ENCODE assay signal across 10 cellular contexts in the genomic region with DNA sequence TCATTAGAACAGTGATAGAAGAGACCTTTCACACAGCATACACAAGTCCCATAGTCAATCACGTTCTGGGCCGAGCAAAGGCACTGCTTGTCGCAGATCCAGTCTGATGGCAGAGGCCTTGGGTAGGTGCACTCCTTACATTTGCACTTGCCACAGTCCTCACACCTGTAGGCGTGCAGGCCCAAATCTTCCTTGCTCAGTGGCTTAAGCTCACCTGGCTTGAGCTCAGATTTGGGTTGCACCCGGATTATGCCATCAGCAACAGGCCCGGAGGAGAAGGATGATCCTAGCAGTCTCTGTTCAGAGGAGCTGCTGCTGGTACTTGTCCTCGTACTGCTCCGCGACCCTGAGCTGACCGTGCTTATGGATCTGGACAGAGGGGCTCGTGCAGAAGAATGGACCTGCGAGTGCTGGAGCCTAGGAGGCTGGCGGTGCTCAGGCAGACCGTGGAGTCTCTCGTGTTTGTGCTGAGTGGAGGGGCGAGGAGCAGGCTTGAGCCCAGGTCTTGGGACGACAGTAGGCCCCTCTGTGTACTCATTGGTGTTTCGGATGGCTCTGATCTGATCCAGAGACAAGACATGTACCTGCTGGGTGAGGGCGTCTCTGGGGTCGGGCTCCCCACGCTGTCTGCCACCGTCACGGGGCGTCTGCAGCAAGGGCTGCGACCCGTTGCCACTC. TPM values are rescaled to one million over a fixed set of nuclear protein-coding genes. Genes with fewer than 3 reads are reported as not detected.
A peak's percentile ranks its signal among the peaks of the same experiment; 100 is the strongest.
DNase-seq lines count a peak whose midpoint lies in the region; ATAC-seq and TF ChIP-seq lines count a peak whose summit lies in the region.
"Had no signal": no experiment of that assay in that cellular context is flagged by ENCODE, and none has a peak within 500 bp of the region (broad histone marks: within the 10 kb centered on the region; RNA-seq: fewer than 3 reads in every experiment).

No MANE protein-coding gene starts in this region.

- in situ Hi-C loops in mammary epithelial cell (cut with MboI; ENCODE audit: low sequenced_read_pairs in 2 of 2) (loop anchor here (5.0 to 25.0 kb wide), 5 partner anchors 295 to 650 kb away; no protein-coding TSS in a partner anchor), gastrocnemius medialis (cut with MboI; ENCODE audit: low sequenced_read_pairs in 4 of 4) (loop anchor here in 3 of 4 donors (5.0 to 25.0 kb wide), 4 partner anchors 202 to 925 kb away; a partner anchor contains a TSS)

- H3K4me3 Mint-ChIP-seq in activated CD4-positive, alpha-beta memory T cell treated with anti-CD3 and anti-CD28 coated beads, Interleukin-2, amount 10 ng/mL, durations not matched to agents 7 days and 5 days: no peak overlapping the region
- H3K4me3 Mint-ChIP-seq in stimulated activated naive CD8-positive, alpha-beta T cell treated with anti-CD3 and anti-CD28 coated beads, Interleukin-15, amount 100 ng/mL, for 72 hours: no peak overlapping the region
- H3K4me3 Mint-ChIP-seq in activated T-cell treated with anti-CD3 and anti-CD28 coated beads, Interleukin-2, amount 50 U/mL, for 24 hours: no peak overlapping the region

- no peaks in the 10 kb centered on the region for H4K20me1 ChIP-seq in mammary epithelial cell (ENCODE audit: insufficient read depth, low read length)

- intact Hi-C loops in mammary epithelial cell (cut with micrococcal nuclease) (no loop called here), gastrocnemius medialis (cut with DNase I; ENCODE audit: low total_unique reads) (loop anchor here (5.0 kb wide), 2 partner anchors 205 to 290 kb away; no protein-coding TSS in a partner anchor)

- peak; percentile 51 for DNase-seq in mammary epithelial cell
- DNase-seq in gastrocnemius medialis: peak; percentile 5 to 23
- no peak for DNase-seq in activated gamma-delta T cell treated with Interleukin-2 at 50 U/mL for 16 hours
- no peak for DNase-seq in activated CD4-positive, alpha-beta memory T cell treated with anti-CD3 and anti-CD28 coated beads, Interleukin-2, amount 10 ng/mL, durations not matched to agents 7 days and 5 days
- DNase-seq in stimulated activated naive CD8-positive, alpha-beta T cell treated with anti-CD3 and anti-CD28 coated beads, Interleukin-15, amount 100 ng/mL, for 72 hours: no peak
- no peak for DNase-seq in activated T-cell treated with anti-CD3 and anti-CD28 coated beads, Interleukin-2, amount 50 U/mL, for 24 hours
- DNase-seq: activated naive CD4-positive, alpha-beta T cell had no signal

- no peak for TF ChIP-seq CTCF in mammary epithelial cell (conservative IDR thresholded peaks at IDR 0.05 in 1 of 2, IDR thresholded peaks at IDR 0.05 in 1 of 2; ENCODE audit: extremely low read depth in 1 of 2, insufficient read depth in 1 of 2, low read depth in 1 of 2, low read length in 2 of 2)
- TF ChIP-seq CTCF in gastrocnemius medialis (IDR thresholded peaks at IDR 0.05 in 4 of 5, conservative IDR thresholded peaks at IDR 0.05 in 1 of 5): no peak

- POLR2A ChIA-PET in activated CD4-positive, alpha-beta memory T cell treated with anti-CD3 and anti-CD28 coated beads, Interleukin-2, amount 10 ng/mL, durations not matched to agents 7 days and 5 days (lab: Charles Lee): no interaction called here

- dilution Hi-C loops in mammary epithelial cell (cut with HindIII; ENCODE audit: low sequenced_read_pairs): no loop called here

- no peaks in the 10 kb centered on the region for H3K9me3 Mint-ChIP-seq in activated CD4-positive, alpha-beta memory T cell treated with anti-CD3 and anti-CD28 coated beads, Interleukin-2, amount 10 ng/mL, durations not matched to agents 7 days and 5 days
- H3K9me3 Mint-ChIP-seq in stimulated activated naive CD8-positive, alpha-beta T cell treated with anti-CD3 and anti-CD28 coated beads, Interleukin-15, amount 100 ng/mL, for 72 hours: no peaks in the 10 kb centered on the region
- H3K9me3 Mint-ChIP-seq in activated T-cell treated with anti-CD3 and anti-CD28 coated beads, Interleukin-2, amount 50 U/mL, for 24 hours: no peaks in the 10 kb centered on the region

- no peaks in the 10 kb centered on the region for H3K27me3 ChIP-seq in mammary epithelial cell (ENCODE audit: insufficient read depth, low read length)
- no peaks in the 10 kb centered on the region for H3K27me3 ChIP-seq in gastrocnemius medialis

- H3K79me2 ChIP-seq in mammary epithelial cell (ENCODE audit: insufficient read depth, low read length): peaks cover 83% of the 10 kb centered on the region

- no peak for ATAC-seq in gastrocnemius medialis
- ATAC-seq in stimulated activated naive CD8-positive, alpha-beta T cell treated with anti-CD3 and anti-CD28 coated beads, Interleukin-15, amount 100 ng/mL, for 72 hours: no peak

- peaks cover 20% of the 10 kb centered on the region for H3K36me3 ChIP-seq in ES-I3 (ENCODE audit: insufficient read depth, low read length)
- peaks cover 9% of the 10 kb centered on the region for H3K36me3 ChIP-seq in mammary epithelial cell (ENCODE audit: insufficient read depth, low read length)
- H3K36me3 ChIP-seq in gastrocnemius medialis: peaks cover 0 to 12% of the 10 kb centered on the region in 2 donors

- H3K27me3 Mint-ChIP-seq in activated CD4-positive, alpha-beta memory T cell treated with anti-CD3 and anti-CD28 coated beads, Interleukin-2, amount 10 ng/mL, durations not matched to agents 7 days and 5 days: peaks cover 12% of the 10 kb centered on the region
- H3K27me3 Mint-ChIP-seq in stimulated activated naive CD8-positive, alpha-beta T cell treated with anti-CD3 and anti-CD28 coated beads, Interleukin-15, amount 100 ng/mL, for 72 hours: peaks cover 6% of the 10 kb centered on the region
- peaks cover 13% of the 10 kb centered on the region for H3K27me3 Mint-ChIP-seq in activated T-cell treated with anti-CD3 and anti-CD28 coated beads, Interleukin-2, amount 50 U/mL, for 24 hours

- 2% methylated on average over 19 of the region's 26 CpGs for WGBS in mammary epithelial cell (ENCODE audit: low coverage, missing lambda C conversion rate)

- no peak overlapping the region for H3K27ac Mint-ChIP-seq in activated CD4-positive, alpha-beta memory T cell treated with anti-CD3 and anti-CD28 coated beads, Interleukin-2, amount 10 ng/mL, durations not matched to agents 7 days and 5 days
- no peak overlapping the region for H3K27ac Mint-ChIP-seq in stimulated activated naive CD8-positive, alpha-beta T cell treated with anti-CD3 and anti-CD28 coated beads, Interleukin-15, amount 100 ng/mL, for 72 hours
- no peak overlapping the region for H3K27ac Mint-ChIP-seq in activated T-cell treated with anti-CD3 and anti-CD28 coated beads, Interleukin-2, amount 50 U/mL, for 24 hours

- no peak for TF ChIP-seq POLR2A in gastrocnemius medialis (IDR thresholded peaks at IDR 0.05)

- peaks cover 3% of the 10 kb centered on the region for H3K36me3 Mint-ChIP-seq in activated CD4-positive, alpha-beta memory T cell treated with anti-CD3 and anti-CD28 coated beads, Interleukin-2, amount 10 ng/mL, durations not matched to agents 7 days and 5 days (ENCODE audit: low read depth)
- no peaks in the 10 kb centered on the region for H3K36me3 Mint-ChIP-seq in activated T-cell treated with anti-CD3 and anti-CD28 coated beads, Interleukin-2, amount 50 U/mL, for 24 hours (ENCODE audit: low read depth)

- CTCF ChIA-PET in mammary epithelial cell (lab: Charles Lee; ENCODE audit: low non-redundant PET): no interaction called here
- CTCF ChIA-PET in activated CD4-positive, alpha-beta memory T cell treated with anti-CD3 and anti-CD28 coated beads, Interleukin-2, amount 10 ng/mL, durations not matched to agents 7 days and 5 days (lab: Charles Lee): no interaction called here

- H3K9me3 ChIP-seq in ES-I3 (ENCODE audit: control insufficient read depth, insufficient read depth, low read length): no peaks in the 10 kb centered on the region
- no peaks in the 10 kb centered on the region for H3K9me3 ChIP-seq in mammary epithelial cell (replicated peaks; ENCODE audit: insufficient read depth, low read length)
- no peaks in the 10 kb centered on the region for H3K9me3 ChIP-seq in iPS-18c (ENCODE audit: control insufficient read depth, insufficient read depth, low read length)
- no peaks in the 10 kb centered on the region for H3K9me3 ChIP-seq in gastrocnemius medialis

- peak overlapping the region; percentile 89 to 95 (median 90) for H3K4me3 ChIP-seq in mammary epithelial cell (replicated peaks in 1 of 3; ENCODE audit: insufficient read depth in 1 of 3, low read depth in 2 of 3, low read length in 3 of 3)
- peak overlapping the region; percentile 85 for H3K4me3 ChIP-seq in iPS-18c (ENCODE audit: insufficient read depth, low read depth, low read length)
- peak overlapping the region; percentile 69 to 94 (median 90) for H3K4me3 ChIP-seq in gastrocnemius medialis
- H3K4me3 ChIP-seq: SK-N-MC had no signal

- no peak overlapping the region for H2AFZ ChIP-seq in mammary epithelial cell (ENCODE audit: low read depth, low read length)

- BruUV-seq in mammary epithelial cell (replicated peaks; lab: Mats Ljungman, UMichigan): no TSS peak

- H3K4me2 ChIP-seq in mammary epithelial cell (ENCODE audit: insufficient read depth, low read depth, low read length): peak overlapping the region; percentile 82

- H3K4me1 Mint-ChIP-seq in activated CD4-positive, alpha-beta memory T cell treated with anti-CD3 and anti-CD28 coated beads, Interleukin-2, amount 10 ng/mL, durations not matched to agents 7 days and 5 days: peaks cover 8% of the 10 kb centered on the region
- H3K4me1 Mint-ChIP-seq in stimulated activated naive CD8-positive, alpha-beta T cell treated with anti-CD3 and anti-CD28 coated beads, Interleukin-15, amount 100 ng/mL, for 72 hours: no peaks in the 10 kb centered on the region
- peaks cover 9% of the 10 kb centered on the region for H3K4me1 Mint-ChIP-seq in activated T-cell treated with anti-CD3 and anti-CD28 coated beads, Interleukin-2, amount 50 U/mL, for 24 hours (ENCODE audit: low read depth)

- H3K27ac ChIP-seq in mammary epithelial cell (ENCODE audit: insufficient read depth, low read depth, low read length): peak overlapping the region; percentile 94
- peak overlapping the region; percentile 91 to 99 (median 95) for H3K27ac ChIP-seq in gastrocnemius medialis
- H3K27ac ChIP-seq: SK-N-MC had no signal

- 0 out of 2 replicates have a peak, but pooled peaks cover 3% of the 10 kb centered on the region for H3K4me1 ChIP-seq in ES-I3 (ENCODE audit: insufficient read depth, low read length)
- peaks cover 11% of the 10 kb centered on the region for H3K4me1 ChIP-seq in mammary epithelial cell (ENCODE audit: insufficient read depth, low read length)
- H3K4me1 ChIP-seq in gastrocnemius medialis: peaks cover 30 to 36% of the 10 kb centered on the region in 2 donors

- H3K9ac ChIP-seq in ES-I3 (ENCODE audit: low read depth, low read length) (peak overlapping the region; percentile 96), mammary epithelial cell (ENCODE audit: insufficient read depth, low read length) (peak overlapping the region; percentile 97)

RNA-seq across cellular contexts. Expression of a gene that starts 3.8 kb away (rescaled TPM):
- total RNA-seq in mammary epithelial cell (10 to 100 TPM; 14.8 to 59.4 TPM), gastrocnemius medialis (10 to 100 TPM; 15.7 to 32.2 (median 22.2) TPM)
- polyA plus RNA-seq in mammary epithelial cell: 55.0 TPM
- 64.8 TPM for polyA minus RNA-seq in mammary epithelial cell
- not detected for total RNA-seq in activated CD4-positive, alpha-beta memory T cell treated with anti-CD3 and anti-CD28 coated beads, Interleukin-2, amount 10 ng/mL, durations not matched to agents 7 days and 5 days

Comparison
In these comparisons a context has a peak if more than half of its experiments do, and no peak if none do; other contexts are left out.
1. DNase-seq: peak in mammary epithelial cell (single experiment) and gastrocnemius medialis (2 of 2); none in activated gamma-delta T cell treated with Interleukin-2 at 50 U/mL for 16 hours (single experiment), activated CD4-positive, alpha-beta memory T cell treated with anti-CD3 and anti-CD28 coated beads, Interleukin-2, amount 10 ng/mL, durations not matched to agents 7 days and 5 days (single experiment), stimulated activated naive CD8-positive, alpha-beta T cell treated with anti-CD3 and anti-CD28 coated beads, Interleukin-15, amount 100 ng/mL, for 72 hours (0 of 2) and activated T-cell treated with anti-CD3 and anti-CD28 coated beads, Interleukin-2, amount 50 U/mL, for 24 hours (single experiment).
2. RNA of a gene that starts 3.8 kb away (total RNA-seq): 14.8 to 59.4 TPM in mammary epithelial cell and 15.7 to 32.2 TPM in gastrocnemius medialis; not detected in activated CD4-positive, alpha-beta memory T cell treated with anti-CD3 and anti-CD28 coated beads, Interleukin-2, amount 10 ng/mL, durations not matched to agents 7 days and 5 days; every median in the first group is over 10 times any median in the second.
3. Peak in every context shown above with its lines, with median percentiles within 50 percentile points of each other: H3K4me3 ChIP-seq.